Comparison of ENCODE assay signal across 1 cellular context in the genomic region with DNA sequence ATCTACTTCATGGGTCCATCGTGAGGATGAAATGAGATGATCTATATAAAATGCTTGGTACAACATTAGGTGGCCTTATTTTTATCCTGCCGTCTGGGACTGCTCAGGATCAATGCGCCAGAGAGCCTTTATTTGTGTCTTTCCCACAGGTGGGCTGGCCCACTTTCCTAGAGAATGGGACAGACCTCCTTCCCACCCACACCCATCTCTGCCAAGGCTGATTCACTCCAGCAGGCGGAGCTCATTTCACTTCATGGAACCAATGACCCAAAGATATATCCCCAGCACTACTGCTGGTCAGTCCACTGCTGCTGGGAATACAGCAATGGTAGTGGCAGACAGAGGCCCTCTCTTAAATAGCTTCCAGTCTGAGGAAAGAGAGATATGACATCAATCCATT.
TF ChIP-seq lines count a peak whose summit lies in the region.

No MANE protein-coding gene starts in this region.

TF ChIP-seq in GM23338, 12 proteins besides CTCF, POLR2A, EP300 and RAD21 (continued from another document):
- TF ChIP-seq, protein P1, sequence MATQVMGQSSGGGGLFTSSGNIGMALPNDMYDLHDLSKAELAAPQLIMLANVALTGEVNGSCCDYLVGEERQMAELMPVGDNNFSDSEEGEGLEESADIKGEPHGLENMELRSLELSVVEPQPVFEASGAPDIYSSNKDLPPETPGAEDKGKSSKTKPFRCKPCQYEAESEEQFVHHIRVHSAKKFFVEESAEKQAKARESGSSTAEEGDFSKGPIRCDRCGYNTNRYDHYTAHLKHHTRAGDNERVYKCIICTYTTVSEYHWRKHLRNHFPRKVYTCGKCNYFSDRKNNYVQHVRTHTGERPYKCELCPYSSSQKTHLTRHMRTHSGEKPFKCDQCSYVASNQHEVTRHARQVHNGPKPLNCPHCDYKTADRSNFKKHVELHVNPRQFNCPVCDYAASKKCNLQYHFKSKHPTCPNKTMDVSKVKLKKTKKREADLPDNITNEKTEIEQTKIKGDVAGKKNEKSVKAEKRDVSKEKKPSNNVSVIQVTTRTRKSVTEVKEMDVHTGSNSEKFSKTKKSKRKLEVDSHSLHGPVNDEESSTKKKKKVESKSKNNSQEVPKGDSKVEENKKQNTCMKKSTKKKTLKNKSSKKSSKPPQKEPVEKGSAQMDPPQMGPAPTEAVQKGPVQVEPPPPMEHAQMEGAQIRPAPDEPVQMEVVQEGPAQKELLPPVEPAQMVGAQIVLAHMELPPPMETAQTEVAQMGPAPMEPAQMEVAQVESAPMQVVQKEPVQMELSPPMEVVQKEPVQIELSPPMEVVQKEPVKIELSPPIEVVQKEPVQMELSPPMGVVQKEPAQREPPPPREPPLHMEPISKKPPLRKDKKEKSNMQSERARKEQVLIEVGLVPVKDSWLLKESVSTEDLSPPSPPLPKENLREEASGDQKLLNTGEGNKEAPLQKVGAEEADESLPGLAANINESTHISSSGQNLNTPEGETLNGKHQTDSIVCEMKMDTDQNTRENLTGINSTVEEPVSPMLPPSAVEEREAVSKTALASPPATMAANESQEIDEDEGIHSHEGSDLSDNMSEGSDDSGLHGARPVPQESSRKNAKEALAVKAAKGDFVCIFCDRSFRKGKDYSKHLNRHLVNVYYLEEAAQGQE (IDR thresholded peaks at IDR 0.05; ENCODE audit: unreplicated experiment), result no peak
- TF ChIP-seq JUNB (IDR thresholded peaks at IDR 0.05; ENCODE audit: unreplicated experiment), result no peak
- TF ChIP-seq EZH2phosphoT487 (IDR thresholded peaks at IDR 0.05; ENCODE audit: unreplicated experiment), result no peak
